8 cellular contexts compared by ENCODE assay signal in genomic region chr18:48545690-48546365, GRCh38. TPM values are rescaled to one million over a fixed set of nuclear protein-coding genes. Genes with fewer than 3 reads are reported as not detected.
A peak's percentile ranks its signal among the peaks of the same experiment; 100 is the strongest.
DNase-seq lines count a peak whose midpoint lies in the region; ATAC-seq and TF ChIP-seq lines count a peak whose summit lies in the region.

No MANE protein-coding gene starts in this region.

- H3K27ac Mint-ChIP-seq in activated CD8-positive, alpha-beta T cell treated with anti-CD3 and anti-CD28 coated beads for 36 hours: no peak overlapping the region
- H3K27ac Mint-ChIP-seq in stimulated activated naive B cell treated with anti-CD40 and anti-IgM and Interleukin-4, amounts not matched to agents 10 μg/mL and 1 μg/mL and 100 μg/mL, for 72 hours: no peak overlapping the region

- H3K4me1 Mint-ChIP-seq in activated CD8-positive, alpha-beta T cell treated with anti-CD3 and anti-CD28 coated beads for 36 hours (ENCODE audit: low read depth): peaks cover 18% of the 10 kb centered on the region
- peaks cover 13 to 24% of the 10 kb centered on the region in 2 donors for H3K4me1 Mint-ChIP-seq in stimulated activated naive B cell treated with anti-CD40 and anti-IgM and Interleukin-4, amounts not matched to agents 10 μg/mL and 1 μg/mL and 100 μg/mL, for 72 hours

- POLR2A ChIA-PET in activated CD8-positive, alpha-beta T cell treated with anti-CD3 and anti-CD28 coated beads for 36 hours (lab: Charles Lee): interaction anchor here (0.6 kb wide), 1 partner anchor 41 kb away, joined by 3 read pairs; no protein-coding TSS in a partner anchor

- H3K36me3 Mint-ChIP-seq in activated CD8-positive, alpha-beta T cell treated with anti-CD3 and anti-CD28 coated beads for 36 hours (ENCODE audit: low read depth): no peaks in the 10 kb centered on the region
- no peaks in the 10 kb centered on the region for H3K36me3 Mint-ChIP-seq in stimulated activated naive B cell treated with anti-CD40 and anti-IgM and Interleukin-4, amounts not matched to agents 10 μg/mL and 1 μg/mL and 100 μg/mL, for 72 hours

- peaks cover 73% of the 10 kb centered on the region for H3K4me1 ChIP-seq in HUES48 (ENCODE audit: control insufficient read depth, insufficient read depth, low read length)
- H3K4me1 ChIP-seq in heart left ventricle: peaks cover 0 to 92% (median 75%) of the 10 kb centered on the region in 12 donors
- peaks cover 10% of the 10 kb centered on the region for H3K4me1 ChIP-seq in prostate gland (replicated peaks)

- CTCF ChIA-PET in activated CD8-positive, alpha-beta T cell treated with anti-CD3 and anti-CD28 coated beads for 36 hours (lab: Charles Lee): no interaction called here

- peak; percentile 41 to 79 (median 52) for ATAC-seq in heart left ventricle
- ATAC-seq in activated CD8-positive, alpha-beta T cell treated with anti-CD3 and anti-CD28 coated beads for 36 hours: no peak
- ATAC-seq in stimulated activated naive B cell treated with anti-CD40 and anti-IgM and Interleukin-4, amounts not matched to agents 10 μg/mL and 1 μg/mL and 100 μg/mL, for 72 hours (replicated peaks): no peak
- no peak for ATAC-seq in GM19328 (IDR thresholded peaks at IDR 0.05; ENCODE audit: unreplicated experiment)

- H3K9ac ChIP-seq in HUES48 (ENCODE audit: low read depth, low read length): no peak overlapping the region; the same call in 1 of the 2 replicates

- peak overlapping the region; percentile 73 for H3K27ac ChIP-seq in HUES48 (ENCODE audit: low read depth, low read length)
- H3K27ac ChIP-seq in VCaP: peak overlapping the region; percentile 25
- peak overlapping the region in 11 of 12 donors; percentile 5 to 81 (median 63) for H3K27ac ChIP-seq in heart left ventricle
- H3K27ac ChIP-seq in prostate gland: peak overlapping the region in 1 of 2 donors; percentile 24

- no peaks in the 10 kb centered on the region for H3K9me3 ChIP-seq in HUES48 (ENCODE audit: control insufficient read depth, insufficient read depth, low read length)
- H3K9me3 ChIP-seq in heart left ventricle: no peaks in the 10 kb centered on the region
- H3K9me3 ChIP-seq in prostate gland: no peaks in the 10 kb centered on the region

- no peak overlapping the region for H3K4me3 ChIP-seq in HUES48 (ENCODE audit: low read depth, low read length)
- H3K4me3 ChIP-seq in heart left ventricle: no peak overlapping the region
- no peak overlapping the region for H3K4me3 ChIP-seq in prostate gland

- peaks cover 24% of the 10 kb centered on the region for H3K27me3 ChIP-seq in HUES48 (ENCODE audit: control insufficient read depth, insufficient read depth, low read length)
- no peaks in the 10 kb centered on the region for H3K27me3 ChIP-seq in heart left ventricle
- no peaks in the 10 kb centered on the region for H3K27me3 ChIP-seq in prostate gland (replicated peaks; ENCODE audit: insufficient read depth)

- TF ChIP-seq CTCF in VCaP (conservative IDR thresholded peaks at IDR 0.05) (no peak), heart left ventricle (IDR thresholded peaks at IDR 0.05) (no peak), prostate gland (IDR thresholded peaks at IDR 0.05) (no peak)
- no peak for TF ChIP-seq CTCF in activated CD8-positive, alpha-beta T cell treated with anti-CD3 and anti-CD28 coated beads for 36 hours (IDR thresholded peaks at IDR 0.05)

- intact Hi-C loops in heart left ventricle (cut with DNase I) (loop anchor here in 4 of 10 donors (5.0 to 10.0 kb wide), 4 partner anchors 46 to 71 kb away; no protein-coding TSS in a partner anchor), prostate gland (cut with DNase I) (loop anchor here (5.0 kb wide), 1 partner anchor 66 kb away; no protein-coding TSS in a partner anchor)
- intact Hi-C loops in activated CD8-positive, alpha-beta T cell treated with anti-CD3 and anti-CD28 coated beads for 36 hours (cut with micrococcal nuclease): no loop called here

- peak in 1 of 2 donors; percentile 28 for TF ChIP-seq POLR2A in heart left ventricle (IDR thresholded peaks at IDR 0.05)
- no peak for TF ChIP-seq POLR2A in prostate gland (IDR thresholded peaks at IDR 0.05)

- H3K36me3 ChIP-seq in HUES48 (ENCODE audit: control insufficient read depth, insufficient read depth, low read length) (no peaks in the 10 kb centered on the region), heart left ventricle (no peaks in the 10 kb centered on the region), prostate gland (no peaks in the 10 kb centered on the region)

- WGBS in heart left ventricle, 4 donors: 14 to 19% (median 16%) methylated on average over 13 of the region's 13 CpGs
- 10% methylated on average over 13 of the region's 13 CpGs for WGBS in prostate gland

- peaks cover 28% of the 10 kb centered on the region for H3K27me3 Mint-ChIP-seq in activated CD8-positive, alpha-beta T cell treated with anti-CD3 and anti-CD28 coated beads for 36 hours
- peaks cover 4 to 7% of the 10 kb centered on the region in 2 donors for H3K27me3 Mint-ChIP-seq in stimulated activated naive B cell treated with anti-CD40 and anti-IgM and Interleukin-4, amounts not matched to agents 10 μg/mL and 1 μg/mL and 100 μg/mL, for 72 hours

- H3K9me3 Mint-ChIP-seq in activated CD8-positive, alpha-beta T cell treated with anti-CD3 and anti-CD28 coated beads for 36 hours: no peaks in the 10 kb centered on the region
- no peaks in the 10 kb centered on the region for H3K9me3 Mint-ChIP-seq in stimulated activated naive B cell treated with anti-CD40 and anti-IgM and Interleukin-4, amounts not matched to agents 10 μg/mL and 1 μg/mL and 100 μg/mL, for 72 hours

- H3K4me3 Mint-ChIP-seq in activated CD8-positive, alpha-beta T cell treated with anti-CD3 and anti-CD28 coated beads for 36 hours: no peak overlapping the region
- H3K4me3 Mint-ChIP-seq in stimulated activated naive B cell treated with anti-CD40 and anti-IgM and Interleukin-4, amounts not matched to agents 10 μg/mL and 1 μg/mL and 100 μg/mL, for 72 hours: no peak overlapping the region

- peak; percentile 75 to 87 (median 81) for DNase-seq in heart left ventricle
- DNase-seq in prostate gland (ENCODE audit: low spot score): peak; percentile 50
- no peak for DNase-seq in activated CD8-positive, alpha-beta T cell treated with anti-CD3 and anti-CD28 coated beads for 36 hours
- no peak for DNase-seq in stimulated activated naive B cell treated with anti-CD40 and anti-IgM and Interleukin-4, amounts not matched to agents 10 μg/mL and 1 μg/mL and 100 μg/mL, for 72 hours
- no peak for DNase-seq in activated CD8-positive, alpha-beta memory T cell treated with anti-CD3 and anti-CD28 coated beads, Interleukin-2, amount 50 U/mL, for 48 hours

RNA-seq across cellular contexts. Expression of gene CTIF, which starts 7.0 kb away (rescaled TPM):
- 10 to 100 TPM; 21.2 to 82.8 (median 68.0) TPM for total RNA-seq in heart left ventricle
- 10 to 100 TPM; 63.7 to 93.0 TPM for polyA plus RNA-seq in heart left ventricle
- total RNA-seq in prostate gland: 10 to 100 TPM in 1 of 2 donors, 1 to 10 TPM in 1; 8.1 to 57.9 TPM
- total RNA-seq in activated CD8-positive, alpha-beta T cell treated with anti-CD3 and anti-CD28 coated beads for 36 hours: 1 to 10 TPM; 3.2 to 3.5 TPM

Comparison
In these comparisons a context has a peak if more than half of its experiments do, and no peak if none do; other contexts are left out.
1. ATAC-seq: peak in heart left ventricle (4 of 4); none in activated CD8-positive, alpha-beta T cell treated with anti-CD3 and anti-CD28 coated beads for 36 hours (single experiment), stimulated activated naive B cell treated with anti-CD40 and anti-IgM and Interleukin-4, amounts not matched to agents 10 μg/mL and 1 μg/mL and 100 μg/mL, for 72 hours (0 of 2) and GM19328 (single experiment).
2. DNase-seq: peak in heart left ventricle (5 of 5) and prostate gland (single experiment); none in activated CD8-positive, alpha-beta T cell treated with anti-CD3 and anti-CD28 coated beads for 36 hours (single experiment), stimulated activated naive B cell treated with anti-CD40 and anti-IgM and Interleukin-4, amounts not matched to agents 10 μg/mL and 1 μg/mL and 100 μg/mL, for 72 hours (single experiment) and activated CD8-positive, alpha-beta memory T cell treated with anti-CD3 and anti-CD28 coated beads, Interleukin-2, amount 50 U/mL, for 48 hours (single experiment).